ENCODE assay signal across 11 cellular contexts in the genomic region with DNA sequence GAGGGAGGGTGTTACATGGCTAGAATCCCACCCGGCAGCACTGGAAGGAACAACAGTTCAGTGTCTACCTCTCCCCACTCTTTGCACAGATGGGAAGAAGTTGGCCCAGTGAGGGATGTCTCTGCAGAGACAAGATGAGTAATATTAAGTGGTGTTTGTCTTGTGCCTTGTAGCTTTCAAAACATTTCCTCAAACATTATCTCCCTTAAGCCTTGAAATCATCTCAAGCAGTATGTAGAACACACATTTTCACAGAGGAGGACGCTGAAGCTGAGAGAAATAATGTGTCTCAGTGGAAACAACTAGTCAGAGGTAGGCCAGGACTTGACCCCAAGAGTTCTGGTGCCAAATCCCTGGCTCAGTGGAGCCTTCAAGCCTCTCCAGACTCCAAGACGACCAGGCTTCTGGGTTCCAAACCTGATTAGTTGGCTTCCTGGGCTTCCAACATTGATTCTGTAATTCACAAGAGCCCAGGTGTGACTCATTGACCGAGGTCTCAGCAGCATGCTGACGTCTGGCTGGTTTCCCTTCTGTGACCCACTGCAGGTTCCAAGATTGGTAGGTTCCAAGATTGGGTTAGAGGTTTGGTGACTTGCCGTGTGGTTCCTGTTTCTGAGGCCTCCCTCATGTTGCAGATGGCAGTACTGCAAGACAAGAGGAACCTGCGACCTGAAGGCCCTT. TPM values are rescaled to one million over a fixed set of nuclear protein-coding genes. Genes with fewer than 3 reads are reported as not detected.
DNase-seq lines count a peak whose midpoint lies in the region; ATAC-seq lines count a peak whose summit lies in the region.
"Had no signal": no experiment of that assay in that cellular context is flagged by ENCODE, and none has a peak within 500 bp of the region (broad histone marks: within the 10 kb centered on the region; RNA-seq: fewer than 3 reads in every experiment).

No MANE protein-coding gene starts in this region.

- ATAC-seq in esophagus mucosa = peak; percentile 56
- peak; percentile 91 for ATAC-seq in stimulated activated effector memory CD8-positive, alpha-beta T cell treated with anti-CD3 and anti-CD28 coated beads, Interleukin-12 subunit alpha, Interleukin-12 subunit beta, amount 100 ng/mL, for 72 hours
- no peak for ATAC-seq in GM21723 (IDR thresholded peaks at IDR 0.05; ENCODE audit: unreplicated experiment)

- no peaks in the 10 kb centered on the region for H3K36me3 Mint-ChIP-seq in stimulated activated effector memory CD8-positive, alpha-beta T cell treated with anti-CD3 and anti-CD28 coated beads, Interleukin-12 subunit alpha, Interleukin-12 subunit beta, amount 100 ng/mL, for 72 hours

- H3K27ac Mint-ChIP-seq in stimulated activated effector memory CD8-positive, alpha-beta T cell treated with anti-CD3 and anti-CD28 coated beads, Interleukin-12 subunit alpha, Interleukin-12 subunit beta, amount 100 ng/mL, for 72 hours = peak overlapping the region; percentile 29

- H3K4me1 Mint-ChIP-seq in stimulated activated effector memory CD8-positive, alpha-beta T cell treated with anti-CD3 and anti-CD28 coated beads, Interleukin-12 subunit alpha, Interleukin-12 subunit beta, amount 100 ng/mL, for 72 hours = peaks cover 15% of the 10 kb centered on the region

- H3K4me3 Mint-ChIP-seq in stimulated activated effector memory CD8-positive, alpha-beta T cell treated with anti-CD3 and anti-CD28 coated beads, Interleukin-12 subunit alpha, Interleukin-12 subunit beta, amount 100 ng/mL, for 72 hours = no peak overlapping the region

- in situ Hi-C loops in ACHN (cut with HindIII; ENCODE audit: low pct_ligation_motif_present, low pct_unique_long_range_greater_than_20kb, low sequenced_read_pairs) = no loop called here

- no peaks in the 10 kb centered on the region for H3K9me3 Mint-ChIP-seq in stimulated activated effector memory CD8-positive, alpha-beta T cell treated with anti-CD3 and anti-CD28 coated beads, Interleukin-12 subunit alpha, Interleukin-12 subunit beta, amount 100 ng/mL, for 72 hours

- DNase-seq in activated T-cell treated with anti-CD3 and anti-CD28 coated beads for 48 hours (ENCODE audit: low read depth) = peak; percentile 18
- no peak for DNase-seq in activated T-cell treated with anti-CD3 and anti-CD28 coated beads, Interleukin-2, amount 50 U/mL, for 1 hour
- peak; percentile 22 for DNase-seq in RPMI7951 (ENCODE audit: low read depth)
- no peak for DNase-seq in stimulated activated effector memory CD8-positive, alpha-beta T cell treated with anti-CD3 and anti-CD28 coated beads, Interleukin-12 subunit alpha, Interleukin-12 subunit beta, amount 100 ng/mL, for 72 hours (ENCODE audit: low spot score in 2 of 2)
- DNase-seq in ACHN = no peak
- no peak for DNase-seq in activated CD8-positive, alpha-beta memory T cell treated with anti-CD3 and anti-CD28 coated beads, Interleukin-2, amount 50 U/mL, for 48 hours
- DNase-seq: foreskin melanocyte; NCI-H510A treated with DMSO at 0.1 percent for 48 hours; stimulated activated naive CD4-positive, alpha-beta T cell treated with Interleukin-2 at 50 U/mL for 16 hours had no signal

RNA-seq across cellular contexts. Expression of a gene that starts 7.4 kb away (rescaled TPM):
- total RNA-seq in RPMI7951 (2014; rRNA removed; shearing (Covaris generic)) = 0.24 and 0.29 TPM in 2 replicates
- 1.1 TPM for total RNA-seq in esophagus mucosa

RNA-seq across cellular contexts. Expression of a gene that starts 31.5 kb away (rescaled TPM):
- 4.7 and 5.2 TPM in 2 replicates for total RNA-seq in RPMI7951 (2014; rRNA removed; shearing (Covaris generic))
- total RNA-seq in esophagus mucosa = 5.2 TPM

RNA-seq across cellular contexts. Expression of a gene that starts 40.2 kb away (rescaled TPM):
- total RNA-seq in RPMI7951 (2014; rRNA removed; shearing (Covaris generic)) = 4.1 and 6.7 TPM in 2 replicates
- 35.2 TPM for total RNA-seq in esophagus mucosa

RNA-seq across cellular contexts. Expression of a gene that starts 55.9 kb away (rescaled TPM):
- total RNA-seq in RPMI7951 (2014; rRNA removed; shearing (Covaris generic)) = 16.2 and 20.3 TPM in 2 replicates
- total RNA-seq in esophagus mucosa = 12.7 TPM

Comparison
In these comparisons a context has a peak if more than half of its experiments do, and no peak if none do; other contexts are left out.
1. DNase-seq: peak in activated T-cell treated with anti-CD3 and anti-CD28 coated beads for 48 hours (single experiment) and RPMI7951 (single experiment); none in activated T-cell treated with anti-CD3 and anti-CD28 coated beads, Interleukin-2, amount 50 U/mL, for 1 hour (single experiment), stimulated activated effector memory CD8-positive, alpha-beta T cell treated with anti-CD3 and anti-CD28 coated beads, Interleukin-12 subunit alpha, Interleukin-12 subunit beta, amount 100 ng/mL, for 72 hours (0 of 2), ACHN (single experiment) and activated CD8-positive, alpha-beta memory T cell treated with anti-CD3 and anti-CD28 coated beads, Interleukin-2, amount 50 U/mL, for 48 hours (single experiment).